Comparison of ENCODE assay signal across 17 cellular contexts in the genomic region with DNA sequence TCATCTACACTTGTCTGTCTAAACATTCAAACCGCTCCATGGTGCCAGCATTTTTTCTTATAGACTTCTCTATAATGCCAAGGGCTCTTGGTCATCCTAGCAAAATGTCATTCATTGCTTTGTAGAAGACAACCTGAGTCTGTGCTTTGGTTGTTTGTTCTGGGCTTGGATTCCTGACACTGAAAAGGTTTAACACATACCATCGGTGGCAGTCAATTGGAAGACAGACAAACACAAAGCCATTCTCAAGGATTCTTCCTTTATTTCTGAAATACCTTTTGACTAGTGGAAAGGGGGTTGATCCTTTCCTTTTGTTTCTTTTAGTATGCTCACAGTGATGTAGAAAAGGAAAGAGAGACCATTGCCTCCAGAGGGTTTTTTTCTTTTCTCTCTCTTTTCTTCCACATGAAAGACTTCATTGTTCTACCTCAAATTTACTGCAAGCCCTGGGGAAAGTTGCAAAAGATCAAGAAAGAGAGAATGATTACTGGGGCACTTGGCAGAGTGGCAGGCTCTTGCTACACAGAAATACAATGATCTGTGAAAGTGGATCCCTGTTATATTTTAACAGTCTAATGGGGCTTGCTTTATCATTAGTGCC.
DNase-seq lines count a peak whose midpoint lies in the region; ATAC-seq, FAIRE-seq and TF ChIP-seq lines count a peak whose summit lies in the region.
"Had no signal": no experiment of that assay in that cellular context is flagged by ENCODE, and none has a peak within 500 bp of the region (broad histone marks: within the 10 kb centered on the region; RNA-seq: fewer than 3 reads in every experiment).

No MANE protein-coding gene starts in this region.

- POLR2A ChIA-PET in HCT116 (lab: Charles Lee) (no interaction called here), GM10248 (lab: Yijun Ruan, JAX) (no interaction called here)

- H3K27me3 Mint-ChIP-seq in activated T-helper 17 cell treated with anti-CD3 and anti-CD28 coated beads, Interleukin-2, amount 50 U/mL, for 72 hours: no peaks in the 10 kb centered on the region
- H3K27me3 Mint-ChIP-seq in stimulated activated memory B cell treated with anti-CD40 and anti-IgM and Interleukin-4, amounts not matched to agents 10 μg/mL and 1 μg/mL and 100 μg/mL, for 72 hours: no peaks in the 10 kb centered on the region

- H3K4me3 Mint-ChIP-seq in activated T-helper 17 cell treated with anti-CD3 and anti-CD28 coated beads, Interleukin-2, amount 50 U/mL, for 72 hours: no peak overlapping the region
- no peak overlapping the region for H3K4me3 Mint-ChIP-seq in stimulated activated memory B cell treated with anti-CD40 and anti-IgM and Interleukin-4, amounts not matched to agents 10 μg/mL and 1 μg/mL and 100 μg/mL, for 72 hours
- H3K4me3 Mint-ChIP-seq: activated naive CD4-positive, alpha-beta T cell treated with anti-CD3 and anti-CD28 coated beads, Interleukin-2, amount 50 U/mL, for 24 hours had no signal

- no peaks in the 10 kb centered on the region for H3K9me2 ChIP-seq in HCT116 (ENCODE audit: insufficient read depth)

- ATAC-seq in HCT116 (no peak), HG02623 (IDR thresholded peaks at IDR 0.05; ENCODE audit: unreplicated experiment) (no peak)
- no peak for ATAC-seq in activated T-helper 17 cell treated with anti-CD3 and anti-CD28 coated beads, Interleukin-2, amount 50 U/mL, for 72 hours (replicated peaks)
- no peak for ATAC-seq in stimulated activated memory B cell treated with anti-CD40 and anti-IgM and Interleukin-4, amounts not matched to agents 10 μg/mL and 1 μg/mL and 100 μg/mL, for 72 hours
- ATAC-seq: esophagus mucosa had no signal

- H3K27ac ChIP-seq in HCT116 (ENCODE audit: low read depth, low read length) (no peak overlapping the region), spleen (no peak overlapping the region)
- H3K27ac ChIP-seq: C4-2B had no signal

- H3K4me3 ChIP-seq in HCT116 (replicated peaks in 1 of 2; ENCODE audit: low read depth in 1 of 2, low read length in 2 of 2) (no peak overlapping the region), spleen (no peak overlapping the region)

- no TSS peak for BruUV-seq in HCT116 (replicated peaks; lab: Mats Ljungman, UMichigan)

- no peaks in the 10 kb centered on the region for H3K9me3 ChIP-seq in HCT116 (ENCODE audit: control insufficient read depth in 1 of 2, insufficient read depth in 1 of 2, low read depth in 1 of 2, low read length in 2 of 2)
- no peaks in the 10 kb centered on the region for H3K9me3 ChIP-seq in spleen

- H3K79me2 ChIP-seq in HCT116 (ENCODE audit: insufficient read depth, low read length): no peaks in the 10 kb centered on the region

- no peaks in the 10 kb centered on the region for H3K36me3 ChIP-seq in HCT116 (ENCODE audit: control insufficient read depth in 1 of 2, insufficient read depth in 2 of 2, low read length in 2 of 2)
- H3K36me3 ChIP-seq in spleen: no peaks in the 10 kb centered on the region

- H3K4me1 Mint-ChIP-seq in activated T-helper 17 cell treated with anti-CD3 and anti-CD28 coated beads, Interleukin-2, amount 50 U/mL, for 72 hours: peaks cover 14% of the 10 kb centered on the region
- H3K4me1 Mint-ChIP-seq in stimulated activated memory B cell treated with anti-CD40 and anti-IgM and Interleukin-4, amounts not matched to agents 10 μg/mL and 1 μg/mL and 100 μg/mL, for 72 hours: no peaks in the 10 kb centered on the region

- H2AFZ ChIP-seq in HCT116 (ENCODE audit: low read depth, low read length, poor library complexity, severe bottlenecking): peak overlapping the region; percentile 72

- WGBS in spleen, 5 donors: 82 to 89% (median 87%) methylated on average over 2 of the region's 2 CpGs

- CTCF ChIA-PET in HCT116 (lab: Charles Lee): no interaction called here
- CTCF ChIA-PET in GM10248 (lab: Yijun Ruan, JAX): interaction anchor here (3.1 kb wide), 1 partner anchor 10 kb away, joined by 10 read pairs; no protein-coding TSS in a partner anchor

- H3K27ac Mint-ChIP-seq in activated T-helper 17 cell treated with anti-CD3 and anti-CD28 coated beads, Interleukin-2, amount 50 U/mL, for 72 hours: peak overlapping the region; percentile 22
- no peak overlapping the region for H3K27ac Mint-ChIP-seq in stimulated activated memory B cell treated with anti-CD40 and anti-IgM and Interleukin-4, amounts not matched to agents 10 μg/mL and 1 μg/mL and 100 μg/mL, for 72 hours
- H3K27ac Mint-ChIP-seq: activated naive CD4-positive, alpha-beta T cell treated with anti-CD3 and anti-CD28 coated beads, Interleukin-2, amount 50 U/mL, for 24 hours had no signal

- H3K36me3 Mint-ChIP-seq in activated T-helper 17 cell treated with anti-CD3 and anti-CD28 coated beads, Interleukin-2, amount 50 U/mL, for 72 hours (ENCODE audit: low read depth): no peaks in the 10 kb centered on the region
- H3K36me3 Mint-ChIP-seq in stimulated activated memory B cell treated with anti-CD40 and anti-IgM and Interleukin-4, amounts not matched to agents 10 μg/mL and 1 μg/mL and 100 μg/mL, for 72 hours: no peaks in the 10 kb centered on the region
- H3K36me3 Mint-ChIP-seq: activated naive CD4-positive, alpha-beta T cell treated with anti-CD3 and anti-CD28 coated beads, Interleukin-2, amount 50 U/mL, for 24 hours had no signal

- RAD21 ChIA-PET in HCT116 (lab: Charles Lee; ENCODE audit: low non-redundant PET in 1 of 2, low total read pairs in 2 of 2, uncharacterized antibody in 2 of 2, unreplicated experiment in 2 of 2): no interaction called here

- H3K4me2 ChIP-seq in HCT116 (ENCODE audit: low read length): no peak overlapping the region

- TF ChIP-seq CTCF in HCT116 (IDR thresholded peaks at IDR 0.05 in 2 of 3, conservative IDR thresholded peaks at IDR 0.05 in 1 of 3; ENCODE audit: borderline replicate concordance in 1 of 3, insufficient read depth in 1 of 3, low read depth in 2 of 3, low read length in 2 of 3): no peak
- no peak for TF ChIP-seq CTCF in GM10248 (IDR thresholded peaks at IDR 0.05; ENCODE audit: control extremely low read depth, extremely low read depth, low read depth, missing control alignments)
- TF ChIP-seq CTCF in spleen (IDR thresholded peaks at IDR 0.05 in 8 of 11, conservative IDR thresholded peaks at IDR 0.05 in 3 of 11): no peak

- H3K27me3 ChIP-seq in HCT116 (ENCODE audit: insufficient read depth, low read length) (no peaks in the 10 kb centered on the region), spleen (replicated peaks in 1 of 7) (no peaks in the 10 kb centered on the region)

- peaks cover 0 to 8% of the 10 kb centered on the region in 2 experiments; a peak in 1 of 4 replicates for H3K4me1 ChIP-seq in HCT116 (ENCODE audit: control insufficient read depth in 1 of 2, insufficient read depth in 2 of 2, low read length in 2 of 2)
- H3K4me1 ChIP-seq in spleen: no peaks in the 10 kb centered on the region

- H3K9ac ChIP-seq in HCT116 (ENCODE audit: low read length): no peak overlapping the region

- no peaks in the 10 kb centered on the region for H4K20me1 ChIP-seq in HCT116 (ENCODE audit: insufficient read depth)

- DNase-seq in HCT116 (ENCODE audit: low read depth, low spot score) (no peak), retina (peak; percentile 77), GM10248 (ENCODE audit: extremely low spot score) (no peak), spleen (no peak)
- DNase-seq: cerebellar nuclear complex, NCI-H1417 treated with DMSO at 0.1 percent for 48 hours, NCI-H748 treated with DMSO at 0.1 percent for 48 hours had no signal

- peak; percentile 82 for FAIRE-seq in islet of Langerhans (lab: Jason Lieb, UNC)
- FAIRE-seq: G401.6, GM18507, TTC549 had no signal

- no peak for TF ChIP-seq RAD21 in HCT116 (IDR thresholded peaks at IDR 0.05; ENCODE audit: low read depth)

- intact Hi-C loops in HCT116 (cut with micrococcal nuclease) (no loop called here), spleen (cut with DNase I; ENCODE audit: low total_unique reads) (no loop called here)

- TF ChIP-seq POLR2A in HCT116 (IDR thresholded peaks at IDR 0.05; ENCODE audit: borderline replicate concordance, extremely low read depth, insufficient read depth, insufficient read length) (no peak), spleen (IDR thresholded peaks at IDR 0.05) (no peak)

- no peaks in the 10 kb centered on the region for H3K9me3 Mint-ChIP-seq in activated T-helper 17 cell treated with anti-CD3 and anti-CD28 coated beads, Interleukin-2, amount 50 U/mL, for 72 hours
- H3K9me3 Mint-ChIP-seq in stimulated activated memory B cell treated with anti-CD40 and anti-IgM and Interleukin-4, amounts not matched to agents 10 μg/mL and 1 μg/mL and 100 μg/mL, for 72 hours: no peaks in the 10 kb centered on the region
- H3K9me3 Mint-ChIP-seq: activated naive CD4-positive, alpha-beta T cell treated with anti-CD3 and anti-CD28 coated beads, Interleukin-2, amount 50 U/mL, for 24 hours had no signal

TF ChIP-seq in HCT116, 20 proteins besides CTCF, POLR2A, EP300 and RAD21:
- TF ChIP-seq, protein P1, sequence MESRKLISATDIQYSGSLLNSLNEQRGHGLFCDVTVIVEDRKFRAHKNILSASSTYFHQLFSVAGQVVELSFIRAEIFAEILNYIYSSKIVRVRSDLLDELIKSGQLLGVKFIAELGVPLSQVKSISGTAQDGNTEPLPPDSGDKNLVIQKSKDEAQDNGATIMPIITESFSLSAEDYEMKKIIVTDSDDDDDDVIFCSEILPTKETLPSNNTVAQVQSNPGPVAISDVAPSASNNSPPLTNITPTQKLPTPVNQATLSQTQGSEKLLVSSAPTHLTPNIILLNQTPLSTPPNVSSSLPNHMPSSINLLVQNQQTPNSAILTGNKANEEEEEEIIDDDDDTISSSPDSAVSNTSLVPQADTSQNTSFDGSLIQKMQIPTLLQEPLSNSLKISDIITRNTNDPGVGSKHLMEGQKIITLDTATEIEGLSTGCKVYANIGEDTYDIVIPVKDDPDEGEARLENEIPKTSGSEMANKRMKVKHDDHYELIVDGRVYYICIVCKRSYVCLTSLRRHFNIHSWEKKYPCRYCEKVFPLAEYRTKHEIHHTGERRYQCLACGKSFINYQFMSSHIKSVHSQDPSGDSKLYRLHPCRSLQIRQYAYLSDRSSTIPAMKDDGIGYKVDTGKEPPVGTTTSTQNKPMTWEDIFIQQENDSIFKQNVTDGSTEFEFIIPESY (IDR thresholded peaks at IDR 0.05; ENCODE audit: extremely low read depth, insufficient replicate concordance, low read length): no peak
- TF ChIP-seq POLR2AphosphoS5 (IDR thresholded peaks at IDR 0.05; ENCODE audit: low read depth, low read length): no peak
TF ChIP-seq in HCT116: peak in this region for 0.
